Comparison of ENCODE assay signal across 9 cellular contexts in genomic region chr15:74789171-74789627, GRCh38. TPM values are rescaled to one million over a fixed set of nuclear protein-coding genes. Genes with fewer than 3 reads are reported as not detected.
A peak's percentile ranks its signal among the peaks of the same experiment; 100 is the strongest.
DNase-seq lines count a peak whose midpoint lies in the region; ATAC-seq and TF ChIP-seq lines count a peak whose summit lies in the region.
"Had no signal": no experiment of that assay in that cellular context is flagged by ENCODE, and none has a peak within 500 bp of the region (broad histone marks: within the 10 kb centered on the region; RNA-seq: fewer than 3 reads in every experiment).

No MANE protein-coding gene starts in this region.

- H3K27ac ChIP-seq in CD8-positive, alpha-beta T cell (ENCODE audit: low read depth, low read length), result peak overlapping the region; percentile 53
- H3K27ac ChIP-seq in ascending aorta (peak overlapping the region; percentile 73 to 77), muscle layer of duodenum (ENCODE audit: low read length) (peak overlapping the region; percentile 83)

- CTCF ChIA-PET in CD8-positive, alpha-beta T cell (lab: Charles Lee), result interaction anchor here (2.1 to 38.4 kb wide), 5 partner anchors 8 to 161 kb away, joined by 9 to 1956 read pairs (median 151); partner anchors contain the start of genes CSK and LMAN1L

- peak in 3 of 7 experiments; percentile 44 to 60 (median 46) for DNase-seq in CD8-positive, alpha-beta T cell
- DNase-seq in Jurkat, Clone E6-1 (ENCODE audit: low read depth, low spot score), result no peak
- no peak for DNase-seq in ascending aorta (ENCODE audit: low spot score in 2 of 2)
- no peak for DNase-seq in T1000 (lab: John Stamatoyannopoulos, UW)
- no peak for DNase-seq in putamen (ENCODE audit: low spot score)
- no peak for DNase-seq in islet precursor cell
- DNase-seq in glomerular visceral epithelial cell (ENCODE audit: extremely low spot score), result no peak
- DNase-seq: foreskin fibroblast had no signal

- peak overlapping the region; percentile 83 for H3K4me3 ChIP-seq in CD8-positive, alpha-beta T cell (ENCODE audit: low read depth, low read length)
- H3K4me3 ChIP-seq in Jurkat, Clone E6-1 (ENCODE audit: low read length), result peak overlapping the region; percentile 46
- H3K4me3 ChIP-seq in ascending aorta, result peak overlapping the region in 1 of 2 donors; percentile 27
- peak overlapping the region in 1 of 2 donors; percentile 32 for H3K4me3 ChIP-seq in muscle layer of duodenum (ENCODE audit: low read depth in 1 of 2, low read length in 2 of 2)

- H3K36me3 ChIP-seq in CD8-positive, alpha-beta T cell (ENCODE audit: insufficient read depth, low read length), result no peaks in the 10 kb centered on the region
- H3K36me3 ChIP-seq in ascending aorta (no peaks in the 10 kb centered on the region), muscle layer of duodenum (ENCODE audit: control insufficient read depth in 1 of 2, insufficient read depth in 2 of 2, low read length in 2 of 2) (no peaks in the 10 kb centered on the region)

- no peaks in the 10 kb centered on the region for H3K27me3 ChIP-seq in CD8-positive, alpha-beta T cell (ENCODE audit: insufficient read depth, low read length)
- H3K27me3 ChIP-seq in ascending aorta (no peaks in the 10 kb centered on the region), muscle layer of duodenum (ENCODE audit: low read depth, low read length) (no peaks in the 10 kb centered on the region)

- H3K9me3 ChIP-seq in CD8-positive, alpha-beta T cell (ENCODE audit: low read length), result no peaks in the 10 kb centered on the region
- H3K9me3 ChIP-seq in ascending aorta, result no peaks in the 10 kb centered on the region
- H3K9me3 ChIP-seq in muscle layer of duodenum (ENCODE audit: control insufficient read depth in 1 of 2, low read length in 2 of 2), result no peaks in the 10 kb centered on the region

- H3K4me3 Mint-ChIP-seq in CD8-positive, alpha-beta T cell, result peak overlapping the region; percentile 83

- H3K27me3 Mint-ChIP-seq in CD8-positive, alpha-beta T cell (ENCODE audit: low read depth), result no peaks in the 10 kb centered on the region

- peaks cover 93% of the 10 kb centered on the region for H3K4me1 ChIP-seq in CD8-positive, alpha-beta T cell (ENCODE audit: insufficient read depth, low read length)
- peaks cover 24 to 54% of the 10 kb centered on the region in 2 donors for H3K4me1 ChIP-seq in ascending aorta
- H3K4me1 ChIP-seq in muscle layer of duodenum (ENCODE audit: control insufficient read depth in 1 of 2, insufficient read depth in 2 of 2, low read length in 2 of 2), result peaks cover 63 to 89% of the 10 kb centered on the region in 2 donors

- ATAC-seq in CD8-positive, alpha-beta T cell, result no peak

- H3K9me3 Mint-ChIP-seq in CD8-positive, alpha-beta T cell, result no peaks in the 10 kb centered on the region

- peaks cover 20% of the 10 kb centered on the region for H3K36me3 Mint-ChIP-seq in CD8-positive, alpha-beta T cell

- H3K4me1 Mint-ChIP-seq in CD8-positive, alpha-beta T cell (ENCODE audit: low read depth), result peaks cover 85% of the 10 kb centered on the region

- TF ChIP-seq CTCF in CD8-positive, alpha-beta T cell (IDR thresholded peaks at IDR 0.05), result no peak
- TF ChIP-seq CTCF in ascending aorta (IDR thresholded peaks at IDR 0.05), result no peak

- POLR2A ChIA-PET in CD8-positive, alpha-beta T cell (lab: Charles Lee), result interaction anchor here (3.4 to 15.4 kb wide), 2 partner anchors 11 to 174 kb away, joined by 16 to 512 read pairs; partner anchors contain the start of genes CLK3 and CSK

- peak overlapping the region; percentile 92 for H3K27ac Mint-ChIP-seq in CD8-positive, alpha-beta T cell

- intact Hi-C loops in CD8-positive, alpha-beta T cell (cut with DNase I, micrococcal nuclease), result loop anchor here (2.0 to 10.0 kb wide), 7 partner anchors 172 to 856 kb away; partner anchors contain the start of genes ARID3B (in 2 of the 2), CLK3 (in 1 of the 2), IMP3 (in 1 of the 2) and SIN3A (in 1 of the 2)
- intact Hi-C loops in ascending aorta (cut with DNase I), result no loop called here

RNA-seq across cellular contexts. Expression of gene CSK, which starts 7.3 kb away (rescaled TPM):
- total RNA-seq in CD8-positive, alpha-beta T cell, result 100 to 1,000 TPM in 1 of 2 experiments, 10 to 100 TPM in 1; 99.5 to 118 TPM
- polyA plus RNA-seq in Jurkat, Clone E6-1 (2012; ENCODE audit: insufficient read depth, insufficient read length), result 222 TPM
- 31.0 TPM for total RNA-seq in ascending aorta

RNA-seq across cellular contexts. Expression of gene LMAN1L, which starts 23.4 kb away (rescaled TPM):
- not detected for total RNA-seq in CD8-positive, alpha-beta T cell
- not detected for polyA plus RNA-seq in Jurkat, Clone E6-1 (2012; ENCODE audit: insufficient read depth, insufficient read length)
- not detected for total RNA-seq in ascending aorta

RNA-seq across cellular contexts. Expression of gene CPLX3, which starts 37.2 kb away (rescaled TPM):
- under 1 TPM; 0.19 to 0.36 TPM for total RNA-seq in CD8-positive, alpha-beta T cell
- polyA plus RNA-seq in Jurkat, Clone E6-1 (2012; ENCODE audit: insufficient read depth, insufficient read length), result not detected
- not detected for total RNA-seq in ascending aorta

RNA-seq across cellular contexts. Expression of gene CYP1A2, which starts 40.6 kb away (rescaled TPM):
- not detected for total RNA-seq in CD8-positive, alpha-beta T cell
- polyA plus RNA-seq in Jurkat, Clone E6-1 (2012; ENCODE audit: insufficient read depth, insufficient read length), result not detected
- total RNA-seq in ascending aorta, result not detected

RNA-seq across cellular contexts. Expression of gene ULK3, which starts 53.8 kb away (rescaled TPM):
- 10 to 100 TPM; 34.3 to 35.1 TPM for total RNA-seq in CD8-positive, alpha-beta T cell
- polyA plus RNA-seq in Jurkat, Clone E6-1 (2012; ENCODE audit: insufficient read depth, insufficient read length), result 91.9 TPM
- total RNA-seq in ascending aorta, result 54.0 TPM
